11 cellular contexts compared by ENCODE assay signal in genomic region chr11:20864628-20865027, GRCh38.
"Had no signal": no experiment of that assay in that cellular context is flagged by ENCODE, and none has a peak within 500 bp of the region (broad histone marks: within the 10 kb centered on the region; RNA-seq: fewer than 3 reads in every experiment).

No MANE protein-coding gene starts in this region.

- ATAC-seq: GM23338, HCT116 had no signal

- H3K4me3 Mint-ChIP-seq: GM23338, H9, HFFc6 had no signal

- H3K36me3 ChIP-seq: HAP-1 had no signal

- DNase-seq: GM23248, GOT3, H7, H9, HCEC 1CT, HFFc6 had no signal

- H3K27ac ChIP-seq: GM23248 had no signal

- FAIRE-seq: H1, H54 had no signal

- H3K27ac Mint-ChIP-seq: GM23338, HFFc6 had no signal

- H3K9me3 ChIP-seq: HAP-1 had no signal

- H3K4me3 ChIP-seq: GM23248, GM23338, HAP-1 had no signal

- H3K4me1 Mint-ChIP-seq: H9 had no signal
